In the genomic region with DNA sequence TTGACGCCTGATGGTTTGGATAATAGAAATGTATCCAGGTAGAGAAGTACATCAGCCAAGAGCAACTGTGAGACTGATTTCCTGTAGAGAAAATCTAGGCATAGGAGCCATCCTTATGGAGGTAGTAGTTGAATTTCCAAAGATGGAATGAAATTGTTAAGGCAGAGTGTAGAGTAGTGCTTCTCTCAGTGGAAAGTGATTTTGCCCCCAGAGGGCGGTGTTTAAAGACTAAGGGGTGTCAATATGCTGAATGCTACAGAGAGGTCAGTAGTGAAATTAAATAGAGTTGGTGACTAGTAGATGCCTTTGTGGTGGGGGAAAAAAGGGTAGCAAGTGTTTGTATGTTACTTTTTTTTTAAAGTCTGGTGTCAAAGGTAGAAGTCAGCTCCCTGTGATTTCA, we compare ENCODE assay signal across 16 cellular contexts. TPM values are rescaled to one million over a fixed set of nuclear protein-coding genes. Genes with fewer than 3 reads are reported as not detected.
A peak's percentile ranks its signal among the peaks of the same experiment; 100 is the strongest.
DNase-seq lines count a peak whose midpoint lies in the region; ATAC-seq, FAIRE-seq and TF ChIP-seq lines count a peak whose summit lies in the region.
"Had no signal": no experiment of that assay in that cellular context is flagged by ENCODE, and none has a peak within 500 bp of the region (broad histone marks: within the 10 kb centered on the region; RNA-seq: fewer than 3 reads in every experiment).

No MANE protein-coding gene starts in this region.

- CTCF ChIA-PET in H1 (lab: Charles Lee; ENCODE audit: partially characterized antibody) = interaction anchor here (0.6 to 1.3 kb wide), 10 partner anchors 24 to 559 kb away, joined by 3 to 4 read pairs (median 3); no protein-coding TSS in a partner anchor

- H2AFZ ChIP-seq in H1 (ENCODE audit: low read length) = no peak overlapping the region
- H2AFZ ChIP-seq: PC-9 had no signal

- H2BK20ac ChIP-seq in H1 (ENCODE audit: low read length) = no peak overlapping the region

- no peaks in the 10 kb centered on the region for H3K79me1 ChIP-seq in H1 (ENCODE audit: low read depth, low read length)

- H2BK120ac ChIP-seq in H1 (replicated peaks; ENCODE audit: low read depth, low read length) = no peak overlapping the region

- H3K4me1 ChIP-seq in cardiac muscle cell (ENCODE audit: low read depth) = no peaks in the 10 kb centered on the region
- peaks cover 0 to 23% (median 6%) of the 10 kb centered on the region in 12 donors for H3K4me1 ChIP-seq in heart left ventricle
- H3K4me1 ChIP-seq in H1 (replicated peaks in 1 of 4; ENCODE audit: control insufficient read depth in 3 of 4, insufficient read depth in 4 of 4, low read length in 3 of 4) = no peaks in the 10 kb centered on the region; a peak in 1 of 7 replicates

- no peak overlapping the region for H3K4ac ChIP-seq in H1 (replicated peaks; ENCODE audit: insufficient read length, low read depth, low read length)

- H2BK15ac ChIP-seq in H1 (ENCODE audit: low read length) = no peak overlapping the region

- no peak overlapping the region for H4K91ac ChIP-seq in H1 (replicated peaks; ENCODE audit: insufficient read length, low read length)

- peaks cover 0 to 2% of the 10 kb centered on the region in 2 experiments for H4K20me1 ChIP-seq in H1 (replicated peaks in 1 of 2; ENCODE audit: control insufficient read depth in 1 of 2, insufficient read depth in 2 of 2, low read length in 2 of 2)

- 96 to 99% (median 98%) methylated on average over 2 of the region's 2 CpGs for WGBS in heart left ventricle, 4 donors
- WGBS in H1 (ENCODE audit: extremely low coverage in 1 of 2, insufficient coverage in 1 of 2, insufficient read length in 1 of 2, insufficient replicate concordance in 2 of 2, low coverage in 1 of 2, low lambda C conversion rate in 2 of 2, missing lambda C conversion rate in 1 of 2), 2 experiments = 48% methylated on average over 2 of the region's 2 CpGs; no CpG with 5 or more reads in 1 of the 2 experiments

- intact Hi-C loops in heart left ventricle (cut with DNase I) = no loop called here

- no peak overlapping the region for H3K9ac ChIP-seq in H1 (replicated peaks in 1 of 4; ENCODE audit: extremely low read depth in 1 of 4, low read depth in 3 of 4, low read length in 3 of 4)

- no peaks in the 10 kb centered on the region for H3K36me3 ChIP-seq in cardiac muscle cell
- H3K36me3 ChIP-seq in heart left ventricle = no peaks in the 10 kb centered on the region
- no peaks in the 10 kb centered on the region for H3K36me3 ChIP-seq in H1 (ENCODE audit: control insufficient read depth in 2 of 4, insufficient read depth in 4 of 4, low read length in 3 of 4)
- H3K36me3 ChIP-seq: vagina had no signal

- H3K18ac ChIP-seq in H1 (ENCODE audit: extremely low read depth, low read length) = no peak overlapping the region

- POLR2A ChIA-PET in H1 (lab: Charles Lee; ENCODE audit: partially characterized antibody) = interaction anchor here (0.6 kb wide), 1 partner anchor 52 kb away, joined by 3 read pairs; no protein-coding TSS in a partner anchor

- no peak overlapping the region for H4K5ac ChIP-seq in H1 (ENCODE audit: insufficient read length, low read depth, low read length)

- ATAC-seq in heart left ventricle = no peak
- no peak for ATAC-seq in HG03135 (IDR thresholded peaks at IDR 0.05; ENCODE audit: unreplicated experiment)
- ATAC-seq in GM21576 (IDR thresholded peaks at IDR 0.05; ENCODE audit: unreplicated experiment) = no peak
- no peak for ATAC-seq in GM21825 (IDR thresholded peaks at IDR 0.05; ENCODE audit: unreplicated experiment)
- ATAC-seq: esophagus mucosa had no signal

- no peak for FAIRE-seq in H1 (lab: Jason Lieb, UNC)

- H3K27ac ChIP-seq in cardiac muscle cell (no peak overlapping the region), heart left ventricle (no peak overlapping the region), H1 (ENCODE audit: low read depth, low read length) (no peak overlapping the region)
- H3K27ac ChIP-seq: PC-9, vagina had no signal

- H3K27me3 ChIP-seq in cardiac muscle cell (no peaks in the 10 kb centered on the region), heart left ventricle (no peaks in the 10 kb centered on the region), H1 (replicated peaks in 1 of 4; ENCODE audit: control insufficient read depth in 3 of 4, extremely low read depth in 1 of 4, insufficient read depth in 3 of 4, low read length in 3 of 4) (no peaks in the 10 kb centered on the region)
- H3K27me3 ChIP-seq: vagina had no signal

- no peak overlapping the region for H3K56ac ChIP-seq in H1 (replicated peaks; ENCODE audit: insufficient read length, low read depth, low read length)

- no peaks in the 10 kb centered on the region; the same call in 1 of the 2 replicates for H3K23me2 ChIP-seq in H1 (ENCODE audit: low read depth, low read length)

- TF ChIP-seq POLR2A in heart left ventricle (IDR thresholded peaks at IDR 0.05) (no peak), H1 (IDR thresholded peaks at IDR 0.05; ENCODE audit: control extremely low read depth in 1 of 2, low read depth in 2 of 2, low read length in 2 of 2) (no peak)

- DNase-seq in cardiac muscle cell (ENCODE audit: low read depth in 1 of 2, low spot score in 1 of 2) (peak in 1 of 2 donors; percentile 30), heart left ventricle (no peak), NCI-H69 (lab: John Stamatoyannopoulos, UW) (peak; percentile 58), H1 (ENCODE audit: low read depth in 1 of 2, low spot score in 2 of 2) (peak in 1 of 2 experiments; percentile 53), SK-N-DZ (ENCODE audit: low spot score) (no peak)
- DNase-seq: activated CD4-positive, alpha-beta memory T cell treated with anti-CD3 and anti-CD28 coated beads, Interleukin-2, amount 10 ng/mL, durations not matched to agents 7 days and 5 days; activated gamma-delta T cell; AML-193; central memory CD4-positive, alpha-beta T cell; NCI-H2029 treated with DMSO at 0.1 percent for 48 hours; PC-9 had no signal

- H2AK5ac ChIP-seq in H1 (ENCODE audit: low read depth, low read length) = no peak overlapping the region

- H3K9me3 ChIP-seq in cardiac muscle cell (ENCODE audit: low read depth) (no peaks in the 10 kb centered on the region), heart left ventricle (no peaks in the 10 kb centered on the region), H1 (ENCODE audit: insufficient read depth in 2 of 2, low read depth in 1 of 2, low read length in 1 of 2) (no peaks in the 10 kb centered on the region)
- H3K9me3 ChIP-seq: vagina had no signal

- H3K14ac ChIP-seq in H1 (ENCODE audit: insufficient read length) = no peak overlapping the region

- no peak overlapping the region for H4K8ac ChIP-seq in H1 (ENCODE audit: extremely low read depth, insufficient read depth, low read length)

- H3K4me2 ChIP-seq in H1 (ENCODE audit: insufficient read depth in 1 of 2, low read depth in 2 of 2, low read length in 2 of 2) = no peak overlapping the region
- H3K4me2 ChIP-seq: PC-9 had no signal

- TF ChIP-seq EP300 in H1 (IDR thresholded peaks at IDR 0.05; ENCODE audit: borderline replicate concordance in 1 of 2, low read depth in 2 of 2, low read length in 2 of 2) = no peak

- TF ChIP-seq CTCF in cardiac muscle cell (IDR thresholded peaks at IDR 0.05; ENCODE audit: low read depth, low read length) (peak; percentile 18), heart left ventricle (IDR thresholded peaks at IDR 0.05) (no peak), H1 (IDR thresholded peaks at IDR 0.05; ENCODE audit: control extremely low read depth in 1 of 3, insufficient read depth in 1 of 3, low read depth in 1 of 3, low read length in 3 of 3) (peak in 2 of 3 experiments; percentile 51 to 54; a peak in 2 of 4 replicates)

- H2BK5ac ChIP-seq in H1 (ENCODE audit: low read depth, low read length) = no peak overlapping the region

- no peaks in the 10 kb centered on the region for H3K79me2 ChIP-seq in H1 (ENCODE audit: control insufficient read depth in 1 of 2, insufficient read depth in 2 of 2, low read length in 2 of 2)

- no peak overlapping the region for H3K23ac ChIP-seq in H1 (ENCODE audit: insufficient read length)

- no peak overlapping the region for H2BK12ac ChIP-seq in H1 (ENCODE audit: low read depth, low read length)

- H3K4me3 ChIP-seq in cardiac muscle cell (no peak overlapping the region), heart left ventricle (no peak overlapping the region), H1 (ENCODE audit: extremely low read depth in 1 of 4, insufficient read depth in 2 of 4, low read depth in 3 of 4, low read length in 4 of 4) (no peak overlapping the region)
- H3K4me3 ChIP-seq: PC-9, vagina had no signal

- TF ChIP-seq RAD21 in H1 (IDR thresholded peaks at IDR 0.05 in 1 of 2, conservative IDR thresholded peaks at IDR 0.05 in 1 of 2; ENCODE audit: low read depth in 2 of 2, low read length in 2 of 2) = peak; percentile 53 to 57

TF ChIP-seq in H1, 55 proteins besides CTCF, POLR2A, EP300 and RAD21:
- TF ChIP-seq TCF12 (IDR thresholded peaks at IDR 0.05; ENCODE audit: low read depth, low read length) = no peak
- no peak for TF ChIP-seq NANOG (IDR thresholded peaks at IDR 0.05; ENCODE audit: insufficient read depth, low read depth, low read length, poor library complexity, severe bottlenecking)
- no peak for TF ChIP-seq HDAC6 (IDR thresholded peaks at IDR 0.05; ENCODE audit: low read depth, low read length)
TF ChIP-seq in H1: peak in this region for 0.

RNA-seq across cellular contexts. Expression of gene TRIM44, which starts 54.5 kb away (rescaled TPM):
- total RNA-seq in cardiac muscle cell (19.2 and 44.2 TPM in 2 replicates), heart left ventricle (10 to 100 TPM; 34.5 to 55.3 (median 48.0) TPM)
- polyA plus RNA-seq in cardiac muscle cell (45.7 and 52.1 TPM in 2 replicates), heart left ventricle (10 to 100 TPM in 1 of 2 donors, 1 to 10 TPM in 1; 7.9 to 26.7 TPM), H1 (2011; rRNA removed) (13.9 and 14.1 TPM in 2 replicates)
- total RNA-seq in H1 (2021; fragmentation: NEBNext Ultra II Directional; extraction: Animal tissue kit (Norgen Biotek cat#: 25700)) = 34.4 and 34.7 TPM in 2 replicates
- 29.6 TPM for polyA plus RNA-seq in H1 (2011; cell fraction: cytosol; rRNA removed)
- polyA plus RNA-seq in H1 (2011; cell fraction: nucleus; rRNA removed) = 35.9 TPM
- 20.4 to 29.5 TPM (median 24.0 TPM) in 4 replicates for polyA plus RNA-seq in H1 (2012, experiment 1 of 2)
- polyA plus RNA-seq in H1 (2012, experiment 2 of 2) = 1.2 TPM
- polyA plus RNA-seq in H1 (2013, experiment 1 of 2) = 13.5 TPM
- 13.6 TPM for polyA plus RNA-seq in H1 (2013, experiment 2 of 2)
- 42.9 and 90.1 TPM in 2 replicates for polyA minus RNA-seq in H1 (2011; rRNA and poly(A)+ RNA removed)
- polyA minus RNA-seq in H1 (2011; cell fraction: cytosol; rRNA and poly(A)+ RNA removed) = 18.3 TPM
- 20.7 TPM for polyA minus RNA-seq in H1 (2011; cell fraction: nucleus; rRNA and poly(A)+ RNA removed)
- polyA plus RNA-seq in SK-N-DZ (2014; cell fraction: cytosol; rRNA removed) = 17.0 and 17.4 TPM in 2 replicates
- polyA plus RNA-seq in SK-N-DZ (2014; cell fraction: nucleus; rRNA removed) = 23.5 and 32.9 TPM in 2 replicates

Comparison
In these comparisons a context has a peak if more than half of its experiments do, and no peak if none do; other contexts are left out.
1. CTCF ChIP-seq: peak in cardiac muscle cell (single experiment) and H1 (2 of 3); none in heart left ventricle (0 of 12).